ENCODE assay signal across 1 cellular context in the genomic region with DNA sequence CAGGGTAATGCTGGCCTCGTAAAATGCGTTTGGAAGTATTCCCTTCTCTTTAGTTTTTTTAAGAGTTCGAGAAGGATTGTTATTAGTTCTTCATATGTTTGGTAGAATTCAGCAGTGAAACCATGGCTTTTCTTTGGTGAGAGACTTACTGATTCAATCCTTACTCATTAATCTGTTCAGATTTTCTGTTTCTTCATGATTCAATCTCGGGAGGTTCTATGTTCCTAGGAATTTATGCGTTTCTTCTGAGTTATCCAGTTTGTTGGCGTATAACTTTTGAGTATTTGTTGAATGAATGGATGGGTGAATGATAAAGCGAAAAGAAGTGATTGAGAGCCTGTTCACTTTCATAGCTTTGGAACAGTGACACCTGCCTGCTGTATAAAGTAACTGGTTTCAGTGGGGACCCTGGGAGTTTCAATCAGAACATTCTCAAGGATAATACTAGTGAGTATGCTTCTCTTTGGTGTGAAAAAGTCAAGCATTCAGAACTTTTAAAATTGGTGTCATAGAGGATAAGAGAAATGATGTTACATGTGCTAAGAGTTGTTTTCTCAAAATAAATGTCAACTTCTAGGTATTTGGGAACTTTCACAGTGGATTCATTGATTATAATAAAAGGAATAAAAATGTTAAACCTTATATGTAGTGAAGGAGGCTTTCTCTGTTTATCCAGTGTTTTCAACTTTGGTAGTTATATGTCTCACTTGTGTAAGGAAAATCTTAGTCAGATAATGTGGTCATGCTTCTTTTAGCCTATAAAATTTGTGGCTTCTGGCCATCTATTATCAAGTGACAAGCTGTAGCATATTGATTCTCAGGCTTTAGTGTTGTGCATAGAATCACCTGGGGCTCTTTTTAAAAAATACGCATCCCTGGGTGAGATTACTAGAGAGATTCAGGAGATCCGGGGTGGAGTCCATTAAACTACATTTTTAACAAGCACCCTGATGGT.
TF ChIP-seq lines count a peak whose summit lies in the region.

No MANE protein-coding gene starts in this region.

TF ChIP-seq in IMR-90, 13 proteins besides CTCF, POLR2A, EP300 and RAD21:
- TF ChIP-seq MAFK (IDR thresholded peaks at IDR 0.05; ENCODE audit: low read depth, low read length) (no peak), BHLHE40 (IDR thresholded peaks at IDR 0.05; ENCODE audit: low read depth, low read length) (no peak), SMC3 (IDR thresholded peaks at IDR 0.05; ENCODE audit: low read depth, low read length) (no peak), FOS (IDR thresholded peaks at IDR 0.05; ENCODE audit: low read depth, low read length) (no peak), RFX5 (IDR thresholded peaks at IDR 0.05; ENCODE audit: low read depth, low read length) (no peak), MXI1 (IDR thresholded peaks at IDR 0.05; ENCODE audit: borderline replicate concordance, low read depth, low read length) (no peak), CHD1 (IDR thresholded peaks at IDR 0.05; ENCODE audit: low read depth, low read length) (no peak), NFE2L2 (IDR thresholded peaks at IDR 0.05; ENCODE audit: low read depth, low read length) (no peak), CEBPB (IDR thresholded peaks at IDR 0.05; ENCODE audit: low read depth, low read length) (no peak), RCOR1 (IDR thresholded peaks at IDR 0.05; ENCODE audit: insufficient replicate concordance, low read length) (no peak), MAZ (IDR thresholded peaks at IDR 0.05; ENCODE audit: borderline replicate concordance, low read depth, low read length) (no peak)
- TF ChIP-seq, protein P1, sequence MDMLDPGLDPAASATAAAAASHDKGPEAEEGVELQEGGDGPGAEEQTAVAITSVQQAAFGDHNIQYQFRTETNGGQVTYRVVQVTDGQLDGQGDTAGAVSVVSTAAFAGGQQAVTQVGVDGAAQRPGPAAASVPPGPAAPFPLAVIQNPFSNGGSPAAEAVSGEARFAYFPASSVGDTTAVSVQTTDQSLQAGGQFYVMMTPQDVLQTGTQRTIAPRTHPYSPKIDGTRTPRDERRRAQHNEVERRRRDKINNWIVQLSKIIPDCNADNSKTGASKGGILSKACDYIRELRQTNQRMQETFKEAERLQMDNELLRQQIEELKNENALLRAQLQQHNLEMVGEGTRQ (IDR thresholded peaks at IDR 0.05; ENCODE audit: low read depth, low read length), result no peak
- TF ChIP-seq, protein P2, sequence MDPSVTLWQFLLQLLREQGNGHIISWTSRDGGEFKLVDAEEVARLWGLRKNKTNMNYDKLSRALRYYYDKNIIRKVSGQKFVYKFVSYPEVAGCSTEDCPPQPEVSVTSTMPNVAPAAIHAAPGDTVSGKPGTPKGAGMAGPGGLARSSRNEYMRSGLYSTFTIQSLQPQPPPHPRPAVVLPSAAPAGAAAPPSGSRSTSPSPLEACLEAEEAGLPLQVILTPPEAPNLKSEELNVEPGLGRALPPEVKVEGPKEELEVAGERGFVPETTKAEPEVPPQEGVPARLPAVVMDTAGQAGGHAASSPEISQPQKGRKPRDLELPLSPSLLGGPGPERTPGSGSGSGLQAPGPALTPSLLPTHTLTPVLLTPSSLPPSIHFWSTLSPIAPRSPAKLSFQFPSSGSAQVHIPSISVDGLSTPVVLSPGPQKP (IDR thresholded peaks at IDR 0.05; ENCODE audit: borderline replicate concordance, low read depth, low read length), result no peak
